17 cellular contexts compared by ENCODE assay signal in genomic region chr18:7358989-7359726, GRCh38.
"Had no signal": no experiment of that assay in that cellular context is flagged by ENCODE, and none has a peak within 500 bp of the region (broad histone marks: within the 10 kb centered on the region; RNA-seq: fewer than 3 reads in every experiment).

No MANE protein-coding gene starts in this region.

- H3K36me3 Mint-ChIP-seq: activated CD8-positive, alpha-beta memory T cell treated with anti-CD3 and anti-CD28 coated beads, Interleukin-2, amount 10 ng/mL, durations not matched to agents 7 days and 5 days; activated naive CD4-positive, alpha-beta T cell treated with anti-CD3 and anti-CD28 coated beads, Interleukin-2, amount 10 ng/mL, durations not matched to agents 7 days and 5 days had no signal

- H3K9me3 Mint-ChIP-seq: stimulated activated naive CD8-positive, alpha-beta T cell treated with anti-CD3 and anti-CD28 coated beads, Interleukin-15, Interleukin-2, amounts not matched to agents 100 ng/mL and 50 ng/mL, for 24 hours had no signal

- H3K27me3 Mint-ChIP-seq: activated CD8-positive, alpha-beta memory T cell treated with anti-CD3 and anti-CD28 coated beads, Interleukin-2, amount 10 ng/mL, durations not matched to agents 7 days and 5 days; activated naive CD4-positive, alpha-beta T cell treated with anti-CD3 and anti-CD28 coated beads, Interleukin-2, amount 10 ng/mL, durations not matched to agents 7 days and 5 days; stimulated activated naive CD8-positive, alpha-beta T cell treated with anti-CD3 and anti-CD28 coated beads, Interleukin-15, Interleukin-2, amounts not matched to agents 100 ng/mL and 50 ng/mL, for 24 hours; T-helper 17 cell had no signal

- DNase-seq: activated CD4-positive, alpha-beta T cell treated with anti-CD3 and anti-CD28 coated beads for 48 hours; activated CD8-positive, alpha-beta memory T cell treated with anti-CD3 and anti-CD28 coated beads, Interleukin-2, amount 10 ng/mL, durations not matched to agents 7 days and 5 days; activated CD8-positive, alpha-beta T cell treated with anti-CD3 and anti-CD28 coated beads for 36 hours; activated effector memory CD4-positive, alpha-beta T cell treated with anti-CD3 and anti-CD28 coated beads, Interleukin-2, amount 50 U/mL, for 16 hours; activated naive CD4-positive, alpha-beta T cell treated with anti-CD3 and anti-CD28 coated beads, Interleukin-2, amount 10 ng/mL, durations not matched to agents 7 days and 5 days; activated T-cell treated with anti-CD3 and anti-CD28 coated beads for 4 hours; cortex of kidney; endodermal cell; esophagus squamous epithelium; gastrocnemius medialis; lower lobe of right lung; naive thymus-derived CD4-positive, alpha-beta T cell; stimulated activated CD4-positive, alpha-beta T cell treated with anti-CD3 and anti-CD28 coated beads, Interleukin-4, amount 100 ng/mL, for 4 hours; substantia nigra; T-helper 17 cell; tibial artery had no signal

- H3K27ac Mint-ChIP-seq: activated CD8-positive, alpha-beta memory T cell treated with anti-CD3 and anti-CD28 coated beads, Interleukin-2, amount 10 ng/mL, durations not matched to agents 7 days and 5 days; activated CD8-positive, alpha-beta T cell treated with anti-CD3 and anti-CD28 coated beads for 36 hours; endodermal cell; naive thymus-derived CD4-positive, alpha-beta T cell; stimulated activated naive CD8-positive, alpha-beta T cell treated with anti-CD3 and anti-CD28 coated beads, Interleukin-15, Interleukin-2, amounts not matched to agents 100 ng/mL and 50 ng/mL, for 24 hours; T-helper 17 cell had no signal

- H3K4me1 Mint-ChIP-seq: activated CD8-positive, alpha-beta memory T cell treated with anti-CD3 and anti-CD28 coated beads, Interleukin-2, amount 10 ng/mL, durations not matched to agents 7 days and 5 days; activated naive CD4-positive, alpha-beta T cell treated with anti-CD3 and anti-CD28 coated beads, Interleukin-2, amount 10 ng/mL, durations not matched to agents 7 days and 5 days; naive thymus-derived CD4-positive, alpha-beta T cell; T-helper 17 cell had no signal

- ATAC-seq: activated CD8-positive, alpha-beta memory T cell treated with anti-CD3 and anti-CD28 coated beads, Interleukin-2, amount 10 ng/mL, durations not matched to agents 7 days and 5 days; activated CD8-positive, alpha-beta T cell treated with anti-CD3 and anti-CD28 coated beads for 36 hours; gastrocnemius medialis; lower lobe of right lung; naive thymus-derived CD4-positive, alpha-beta T cell; T-helper 17 cell had no signal

- H3K4me3 Mint-ChIP-seq: activated CD8-positive, alpha-beta memory T cell treated with anti-CD3 and anti-CD28 coated beads, Interleukin-2, amount 10 ng/mL, durations not matched to agents 7 days and 5 days; activated CD8-positive, alpha-beta T cell treated with anti-CD3 and anti-CD28 coated beads for 36 hours; activated naive CD4-positive, alpha-beta T cell treated with anti-CD3 and anti-CD28 coated beads, Interleukin-2, amount 10 ng/mL, durations not matched to agents 7 days and 5 days; endodermal cell; naive thymus-derived CD4-positive, alpha-beta T cell; stimulated activated naive CD8-positive, alpha-beta T cell treated with anti-CD3 and anti-CD28 coated beads, Interleukin-15, Interleukin-2, amounts not matched to agents 100 ng/mL and 50 ng/mL, for 24 hours; T-helper 17 cell had no signal
